ENCODE assay signal across 13 cellular contexts in the genomic region with DNA sequence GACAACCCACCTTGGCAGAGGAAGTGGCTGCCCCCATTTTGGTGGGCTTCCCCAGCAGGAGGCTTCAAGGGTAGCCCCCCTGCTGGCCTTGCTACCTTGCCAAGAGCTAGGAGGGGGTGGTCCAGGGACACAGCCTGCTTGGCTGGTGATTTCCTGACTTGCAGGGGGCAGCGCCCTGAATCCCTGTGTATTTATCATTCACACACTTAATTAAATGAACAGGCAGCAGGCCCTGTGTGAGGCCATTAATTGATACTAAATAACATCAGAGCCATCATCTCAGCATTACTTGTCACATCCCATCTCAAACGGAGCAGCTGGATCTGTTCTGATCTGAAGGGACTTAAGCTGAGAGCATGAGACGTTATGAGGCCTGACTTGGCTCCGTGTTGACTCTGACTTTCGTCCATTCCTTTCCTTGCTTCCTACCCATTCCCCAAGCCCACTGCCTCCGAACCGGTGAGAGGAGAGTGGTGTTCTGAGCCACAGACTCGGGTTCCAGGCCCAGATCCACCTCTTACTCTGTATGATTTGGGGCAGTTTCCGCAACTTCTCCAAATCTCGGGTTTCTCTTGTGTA. TPM values are rescaled to one million over a fixed set of nuclear protein-coding genes. Genes with fewer than 3 reads are reported as not detected.
DNase-seq lines count a peak whose midpoint lies in the region; ATAC-seq and TF ChIP-seq lines count a peak whose summit lies in the region.
"Had no signal": no experiment of that assay in that cellular context is flagged by ENCODE, and none has a peak within 500 bp of the region (broad histone marks: within the 10 kb centered on the region; RNA-seq: fewer than 3 reads in every experiment).

No MANE protein-coding gene starts in this region.

- no peaks in the 10 kb centered on the region for H3F3A ChIP-seq in SK-N-SH (replicated peaks; ENCODE audit: insufficient read depth)

- H3K4me3 ChIP-seq in SK-N-SH (ENCODE audit: low read depth in 2 of 2, low read length in 1 of 2), result no peak overlapping the region
- no peak overlapping the region for H3K4me3 ChIP-seq in hepatocyte
- H3K4me3 ChIP-seq: BLaER1, K562 had no signal

- H3K4me1 ChIP-seq in SK-N-SH (ENCODE audit: control insufficient read depth in 1 of 2, insufficient read depth in 2 of 2, low read depth in 1 of 2, low read length in 1 of 2) (peaks cover 0 to 37% of the 10 kb centered on the region in 2 experiments; a peak in 2 of 4 replicates), hepatocyte (ENCODE audit: insufficient read depth) (peaks cover 26% of the 10 kb centered on the region)
- H3K4me1 ChIP-seq: BLaER1 had no signal

- WGBS in SK-N-SH (ENCODE audit: low lambda C conversion rate), result 77% methylated on average over 10 of the region's 10 CpGs
- 84% methylated on average over 10 of the region's 10 CpGs for WGBS in hepatocyte (ENCODE audit: low lambda C conversion rate, missing lambda C conversion rate)

- no peaks in the 10 kb centered on the region for H3K9me3 ChIP-seq in SK-N-SH
- no peaks in the 10 kb centered on the region for H3K9me3 ChIP-seq in hepatocyte (ENCODE audit: low read depth)
- H3K9me3 ChIP-seq: BLaER1 had no signal

- H3K4me2 ChIP-seq in SK-N-SH (no peak overlapping the region), hepatocyte (no peak overlapping the region)
- H3K4me2 ChIP-seq: BLaER1 had no signal

- TF ChIP-seq RAD21 in SK-N-SH (IDR thresholded peaks at IDR 0.05; ENCODE audit: low read length), result no peak

- no peak overlapping the region for H2AFZ ChIP-seq in SK-N-SH (ENCODE audit: low read depth)
- H2AFZ ChIP-seq in hepatocyte, result no peak overlapping the region

- no peaks in the 10 kb centered on the region for H4K20me1 ChIP-seq in SK-N-SH (ENCODE audit: insufficient read depth)
- no peaks in the 10 kb centered on the region for H4K20me1 ChIP-seq in hepatocyte (ENCODE audit: insufficient read depth, poor library complexity, severe bottlenecking)
- H4K20me1 ChIP-seq: BLaER1 had no signal

- H3K79me2 ChIP-seq in SK-N-SH (ENCODE audit: insufficient read depth) (no peaks in the 10 kb centered on the region), hepatocyte (no peaks in the 10 kb centered on the region)

- no peak overlapping the region for H3K9ac ChIP-seq in SK-N-SH
- H3K9ac ChIP-seq: BLaER1 had no signal

- no peaks in the 10 kb centered on the region for H3K36me3 ChIP-seq in SK-N-SH (replicated peaks in 1 of 2; ENCODE audit: control insufficient read depth in 1 of 2, insufficient read depth in 2 of 2, low read length in 1 of 2)
- no peaks in the 10 kb centered on the region for H3K36me3 ChIP-seq in hepatocyte (replicated peaks; ENCODE audit: insufficient read depth, low read depth)
- H3K36me3 ChIP-seq: BLaER1 had no signal

- H3K9me2 ChIP-seq in SK-N-SH (no peaks in the 10 kb centered on the region), hepatocyte (replicated peaks; ENCODE audit: insufficient read depth) (no peaks in the 10 kb centered on the region)

- no peak; a peak in 1 of 4 replicates for TF ChIP-seq EP300 in SK-N-SH (IDR thresholded peaks at IDR 0.05; ENCODE audit: borderline replicate concordance in 1 of 2, low read depth in 1 of 2, low read length in 1 of 2)

- DNase-seq in SK-N-SH (peak; percentile 66), NCI-H82 treated with DMSO at 0.1 percent for 48 hours (lab: John Stamatoyannopoulos, UW; ENCODE audit: unreplicated experiment) (peak; percentile 15), hepatocyte (ENCODE audit: low spot score) (no peak), retina (peak; percentile 70), SKM-1 treated with dmso at 0.1 percent for 144 hours (lab: John Stamatoyannopoulos, UW; ENCODE audit: unreplicated experiment) (no peak)
- DNase-seq: CD8-positive, alpha-beta T cell; GOT3 had no signal

- H3K27me3 ChIP-seq in SK-N-SH (ENCODE audit: insufficient read depth), result no peaks in the 10 kb centered on the region
- no peaks in the 10 kb centered on the region for H3K27me3 ChIP-seq in hepatocyte
- H3K27me3 ChIP-seq: BLaER1 had no signal

- TF ChIP-seq CTCF in SK-N-SH (IDR thresholded peaks at IDR 0.05) (no peak), hepatocyte (IDR thresholded peaks at IDR 0.05; ENCODE audit: poor library complexity) (no peak)

- CTCF ChIA-PET in SK-N-SH (lab: Yijun Ruan, JAX), result interaction anchor here (1.2 to 12.9 kb wide), 8 partner anchors 9 to 65 kb away, joined by 3 to 163 read pairs (median 4); a partner anchor contains a TSS

- POLR2A ChIA-PET in SK-N-SH (lab: Yijun Ruan, JAX), result interaction anchor here (1.1 kb wide), 1 partner anchor 11 kb away, joined by 3 read pairs; no protein-coding TSS in a partner anchor

- ATAC-seq in SK-N-SH treated with all-trans-retinoic acid at 6 μM for 48 hours (no peak), HG03378 (IDR thresholded peaks at IDR 0.05; ENCODE audit: unreplicated experiment) (no peak), HG03039 (IDR thresholded peaks at IDR 0.05; ENCODE audit: unreplicated experiment) (no peak)
- ATAC-seq: CD8-positive, alpha-beta T cell had no signal

- peak overlapping the region in 1 of 2 experiments; percentile 3; a peak in 1 of 4 replicates for H3K27ac ChIP-seq in SK-N-SH (ENCODE audit: low read depth in 2 of 2, low read length in 1 of 2)
- H3K27ac ChIP-seq in hepatocyte, result peak overlapping the region; percentile 17
- H3K27ac ChIP-seq: BLaER1 had no signal

TF ChIP-seq in SK-N-SH, 30 proteins besides CTCF, POLR2A, EP300 and RAD21:
- TF ChIP-seq RCOR1 (IDR thresholded peaks at IDR 0.05; ENCODE audit: low read length) (peak; percentile 61; the same call in 1 of the 2 replicates), FOXJ3 (CRISPR knock-in tag; IDR thresholded peaks at IDR 0.05) (0 out of 2 replicates have a peak, but pooled peaks have one; percentile 48), NFIC (IDR thresholded peaks at IDR 0.05; ENCODE audit: borderline replicate concordance) (no peak)

TF ChIP-seq in SK-N-SH treated with all-trans-retinoic acid at 6 μM for 48 hours, 23 proteins besides CTCF, POLR2A, EP300 and RAD21:
- TF ChIP-seq TCF4 (CRISPR knock-in tag; IDR thresholded peaks at IDR 0.05; ENCODE audit: borderline replicate concordance) (no peak), ISL1 (CRISPR knock-in tag; IDR thresholded peaks at IDR 0.05) (no peak), TOX (CRISPR knock-in tag; IDR thresholded peaks at IDR 0.05; ENCODE audit: borderline replicate concordance) (no peak), ZNF70 (CRISPR knock-in tag; IDR thresholded peaks at IDR 0.05) (no peak), ZNF565 (CRISPR knock-in tag; conservative IDR thresholded peaks at IDR 0.05; ENCODE audit: low read depth) (no peak), ESRRG (CRISPR knock-in tag; IDR thresholded peaks at IDR 0.05) (no peak), SNAI2 (CRISPR knock-in tag; IDR thresholded peaks at IDR 0.05) (no peak)
- TF ChIP-seq, protein P1, sequence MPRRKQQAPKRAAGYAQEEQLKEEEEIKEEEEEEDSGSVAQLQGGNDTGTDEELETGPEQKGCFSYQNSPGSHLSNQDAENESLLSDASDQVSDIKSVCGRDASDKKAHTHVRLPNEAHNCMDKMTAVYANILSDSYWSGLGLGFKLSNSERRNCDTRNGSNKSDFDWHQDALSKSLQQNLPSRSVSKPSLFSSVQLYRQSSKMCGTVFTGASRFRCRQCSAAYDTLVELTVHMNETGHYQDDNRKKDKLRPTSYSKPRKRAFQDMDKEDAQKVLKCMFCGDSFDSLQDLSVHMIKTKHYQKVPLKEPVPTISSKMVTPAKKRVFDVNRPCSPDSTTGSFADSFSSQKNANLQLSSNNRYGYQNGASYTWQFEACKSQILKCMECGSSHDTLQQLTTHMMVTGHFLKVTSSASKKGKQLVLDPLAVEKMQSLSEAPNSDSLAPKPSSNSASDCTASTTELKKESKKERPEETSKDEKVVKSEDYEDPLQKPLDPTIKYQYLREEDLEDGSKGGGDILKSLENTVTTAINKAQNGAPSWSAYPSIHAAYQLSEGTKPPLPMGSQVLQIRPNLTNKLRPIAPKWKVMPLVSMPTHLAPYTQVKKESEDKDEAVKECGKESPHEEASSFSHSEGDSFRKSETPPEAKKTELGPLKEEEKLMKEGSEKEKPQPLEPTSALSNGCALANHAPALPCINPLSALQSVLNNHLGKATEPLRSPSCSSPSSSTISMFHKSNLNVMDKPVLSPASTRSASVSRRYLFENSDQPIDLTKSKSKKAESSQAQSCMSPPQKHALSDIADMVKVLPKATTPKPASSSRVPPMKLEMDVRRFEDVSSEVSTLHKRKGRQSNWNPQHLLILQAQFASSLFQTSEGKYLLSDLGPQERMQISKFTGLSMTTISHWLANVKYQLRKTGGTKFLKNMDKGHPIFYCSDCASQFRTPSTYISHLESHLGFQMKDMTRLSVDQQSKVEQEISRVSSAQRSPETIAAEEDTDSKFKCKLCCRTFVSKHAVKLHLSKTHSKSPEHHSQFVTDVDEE (CRISPR knock-in tag; IDR thresholded peaks at IDR 0.05), result no peak

RNA-seq across cellular contexts. Expression of a gene that starts 33.6 kb away (rescaled TPM):
- 0.15 and 0.21 TPM in 2 replicates for polyA plus RNA-seq in SK-N-SH (2012; rRNA removed)
- polyA plus RNA-seq in SK-N-SH (2012; cell fraction: cytosol; rRNA removed), result 0.08 and 0.24 TPM in 2 replicates
- 0.36 and 0.48 TPM in 2 replicates for polyA plus RNA-seq in SK-N-SH (2012; cell fraction: nucleus; rRNA removed)
- total RNA-seq in hepatocyte, result 2.9 and 4.8 TPM in 2 replicates
- 3.5 and 4.8 TPM in 2 replicates for polyA plus RNA-seq in hepatocyte
- total RNA-seq: K562; T-helper 1 cell treated with Interleukin-12 subunit alpha and Interleukin-12 subunit beta and Interleukin-4 antibody, amounts not matched to agents 30 ng/mL and 1 ng/mL, for 36 hours had no signal

RNA-seq across cellular contexts. Expression of a gene that starts 40.6 kb away (rescaled TPM):
- polyA plus RNA-seq in SK-N-SH (2012; rRNA removed), result 185 and 209 TPM in 2 replicates
- 29.0 and 41.5 TPM in 2 replicates for polyA plus RNA-seq in SK-N-SH (2012; cell fraction: cytosol; rRNA removed)
- polyA plus RNA-seq in SK-N-SH (2012; cell fraction: nucleus; rRNA removed), result 1,427 and 1,497 TPM in 2 replicates
- total RNA-seq in hepatocyte, result 12.6 and 18.1 TPM in 2 replicates
- 16.9 and 19.2 TPM in 2 replicates for polyA plus RNA-seq in hepatocyte
- total RNA-seq: CD8-positive, alpha-beta T cell; T-helper 1 cell treated with Interleukin-12 subunit alpha and Interleukin-12 subunit beta and Interleukin-4 antibody, amounts not matched to agents 30 ng/mL and 1 ng/mL, for 36 hours had no signal

RNA-seq across cellular contexts. Expression of a gene that starts 47.2 kb away (rescaled TPM):
- 92.0 and 106 TPM in 2 replicates for polyA plus RNA-seq in SK-N-SH (2012; rRNA removed)
- 28.3 and 39.9 TPM in 2 replicates for polyA plus RNA-seq in SK-N-SH (2012; cell fraction: cytosol; rRNA removed)
- 606 and 976 TPM in 2 replicates for polyA plus RNA-seq in SK-N-SH (2012; cell fraction: nucleus; rRNA removed)
- 91.0 and 97.5 TPM in 2 replicates for total RNA-seq in hepatocyte
- polyA plus RNA-seq in hepatocyte, result 108 and 114 TPM in 2 replicates

Comparison
In these comparisons a context has a peak if more than half of its experiments do, and no peak if none do; other contexts are left out.
1. DNase-seq: peak in SK-N-SH (single experiment), NCI-H82 treated with DMSO at 0.1 percent for 48 hours (single experiment) and retina (single experiment); none in hepatocyte (single experiment) and SKM-1 treated with dmso at 0.1 percent for 144 hours (single experiment).